17 cellular contexts compared by ENCODE assay signal in genomic region chr18:7813131-7813530, GRCh38.
DNase-seq lines count a peak whose midpoint lies in the region; ATAC-seq and TF ChIP-seq lines count a peak whose summit lies in the region.
"Had no signal": no experiment of that assay in that cellular context is flagged by ENCODE, and none has a peak within 500 bp of the region (broad histone marks: within the 10 kb centered on the region; RNA-seq: fewer than 3 reads in every experiment).

No MANE protein-coding gene starts in this region.

- intact Hi-C loops in left ventricle myocardium inferior (cut with micrococcal nuclease) = no loop called here
- intact Hi-C loops in Right ventricle myocardium inferior (cut with DNase I) = loop anchor here (5.0 to 10.0 kb wide), 2 partner anchors 44 to 58 kb away; no protein-coding TSS in a partner anchor

- H3K4me1 ChIP-seq in left ventricle myocardium inferior (peaks cover 75% of the 10 kb centered on the region), adipocyte (ENCODE audit: control insufficient read depth, insufficient read depth, low read length) (peaks cover 26% of the 10 kb centered on the region), suprapubic skin (no peaks in the 10 kb centered on the region)

- H3K4me1 Mint-ChIP-seq in osteocyte (ENCODE audit: unreplicated experiment) = peaks cover 57% of the 10 kb centered on the region

- ATAC-seq in Right ventricle myocardium inferior = no peak

- DNase-seq in left ventricle myocardium inferior = no peak
- no peak for DNase-seq in Right ventricle myocardium inferior (ENCODE audit: missing footprints)
- no peak for DNase-seq in adipocyte (ENCODE audit: low read depth)
- DNase-seq in osteocyte (ENCODE audit: extremely low spot score, unreplicated experiment) = no peak
- no peak for DNase-seq in HCEC 1CT
- DNase-seq in DMS 273 (lab: John Stamatoyannopoulos, UW; ENCODE audit: unreplicated experiment) = no peak
- DNase-seq in suprapubic skin (ENCODE audit: low spot score in 2 of 2) = no peak
- DNase-seq: C1 segment of cervical spinal cord, DMS 273 treated with DMSO at 0.1 percent for 48 hours, DND-41, MG63, NCI-H1048, NCI-H1436, NCI-H1930, NCI-H345, NCI-H524 treated with DMSO at 0.1 percent for 48 hours, SIG-M5 had no signal

- peaks cover 8% of the 10 kb centered on the region for H3K36me3 ChIP-seq in left ventricle myocardium inferior
- H3K36me3 ChIP-seq in adipocyte (ENCODE audit: control insufficient read depth, insufficient read depth, low read length, severe bottlenecking) = peaks cover 6% of the 10 kb centered on the region
- no peaks in the 10 kb centered on the region for H3K36me3 ChIP-seq in suprapubic skin
- H3K36me3 ChIP-seq: MG63 had no signal

- peaks cover 11% of the 10 kb centered on the region for H3K9me3 Mint-ChIP-seq in osteocyte (ENCODE audit: unreplicated experiment)

- H3K36me3 Mint-ChIP-seq in osteocyte (ENCODE audit: unreplicated experiment) = peaks cover 23% of the 10 kb centered on the region

- H3K27ac ChIP-seq in left ventricle myocardium inferior (replicated peaks) (peak overlapping the region; percentile 62), suprapubic skin (no peak overlapping the region)

- no peak for TF ChIP-seq POLR2A in suprapubic skin (IDR thresholded peaks at IDR 0.05)

- H3K9me3 ChIP-seq in left ventricle myocardium inferior (replicated peaks) = peaks cover 27% of the 10 kb centered on the region
- peaks cover 18% of the 10 kb centered on the region for H3K9me3 ChIP-seq in adipocyte (ENCODE audit: control insufficient read depth, low read length)
- H3K9me3 ChIP-seq in suprapubic skin = peaks cover 12% of the 10 kb centered on the region

- TF ChIP-seq CTCF in left ventricle myocardium inferior (IDR thresholded peaks at IDR 0.05; ENCODE audit: borderline replicate concordance) (no peak), osteocyte (IDR thresholded peaks at IDR 0.05) (no peak), suprapubic skin (IDR thresholded peaks at IDR 0.05) (no peak)

- no peak overlapping the region for H3K4me3 Mint-ChIP-seq in osteocyte (ENCODE audit: unreplicated experiment)

- no peak for TF ChIP-seq EP300 in suprapubic skin (IDR thresholded peaks at IDR 0.05)

- H3K27me3 Mint-ChIP-seq in osteocyte (ENCODE audit: unreplicated experiment) = no peaks in the 10 kb centered on the region

- no peak overlapping the region for H3K4me3 ChIP-seq in left ventricle myocardium inferior
- peak overlapping the region; percentile 9 for H3K4me3 ChIP-seq in adipocyte (ENCODE audit: low read length)
- H3K4me3 ChIP-seq in suprapubic skin = no peak overlapping the region
- H3K4me3 ChIP-seq: MG63 had no signal

- no peaks in the 10 kb centered on the region for H3K27me3 ChIP-seq in left ventricle myocardium inferior (ENCODE audit: low read depth)
- H3K27me3 ChIP-seq in adipocyte (replicated peaks; ENCODE audit: control insufficient read depth, insufficient read depth, low read length) = no peaks in the 10 kb centered on the region
- no peaks in the 10 kb centered on the region for H3K27me3 ChIP-seq in suprapubic skin
- H3K27me3 ChIP-seq: MG63 had no signal

- H3K9ac ChIP-seq in adipocyte (ENCODE audit: low read length) = no peak overlapping the region

- H3K27ac Mint-ChIP-seq in osteocyte (ENCODE audit: unreplicated experiment) = peak overlapping the region; percentile 79

- WGBS in suprapubic skin = 87% methylated on average over 5 of the region's 5 CpGs
